In genomic region chr17:46013502-46014165, GRCh38 we compare ENCODE assay signal across 14 cellular contexts. TPM values are rescaled to one million over a fixed set of nuclear protein-coding genes. Genes with fewer than 3 reads are reported as not detected.
A peak's percentile ranks its signal among the peaks of the same experiment; 100 is the strongest.
DNase-seq lines count a peak whose midpoint lies in the region; ATAC-seq and TF ChIP-seq lines count a peak whose summit lies in the region.
"Had no signal": no experiment of that assay in that cellular context is flagged by ENCODE, and none has a peak within 500 bp of the region (broad histone marks: within the 10 kb centered on the region; RNA-seq: fewer than 3 reads in every experiment).

No MANE protein-coding gene starts in this region.

- no peak overlapping the region for H3K9ac ChIP-seq in PC-3 (ENCODE audit: low read length)

- no peaks in the 10 kb centered on the region for H3K9me2 ChIP-seq in PC-3 (replicated peaks; ENCODE audit: low read length)

- no peak for ATAC-seq in PC-3
- ATAC-seq in activated CD4-positive, CD25-positive, alpha-beta regulatory T cell treated with anti-CD3 and anti-CD28 coated beads, Interleukin-2, amount 50 U/mL, for 24 hours, result no peak

- H3K36me3 ChIP-seq in PC-3 (ENCODE audit: low read depth, low read length), result no peaks in the 10 kb centered on the region
- H3K36me3 ChIP-seq: Peyer's patch had no signal

- POLR2A ChIA-PET in PC-3 (lab: Charles Lee; ENCODE audit: unreplicated experiment), result no interaction called here

- no peaks in the 10 kb centered on the region for H3F3A ChIP-seq in PC-3 (ENCODE audit: low read length, unreplicated experiment)

- no peaks in the 10 kb centered on the region for H4K20me1 ChIP-seq in PC-3 (ENCODE audit: low read length)

- TF ChIP-seq CTCF in PC-3 (conservative IDR thresholded peaks at IDR 0.05; ENCODE audit: low read depth, low read length) (no peak), fibroblast of the aortic adventitia (IDR thresholded peaks at IDR 0.05; ENCODE audit: insufficient read depth, low read length) (no peak)

- no peaks in the 10 kb centered on the region for H3K9me3 ChIP-seq in PC-3 (ENCODE audit: low read length)
- H3K9me3 ChIP-seq: Peyer's patch had no signal

- H3K79me2 ChIP-seq in PC-3 (ENCODE audit: low read length), result no peaks in the 10 kb centered on the region

- CTCF ChIA-PET in PC-3 (lab: Charles Lee), result no interaction called here

- H3K4me3 ChIP-seq in PC-3 (ENCODE audit: low read length) (no peak overlapping the region), fibroblast of the aortic adventitia (ENCODE audit: low read depth, low read length) (no peak overlapping the region), skeletal muscle cell (ENCODE audit: low read depth, low read length) (no peak overlapping the region)
- H3K4me3 ChIP-seq: Peyer's patch had no signal

- intact Hi-C loops in PC-3 (cut with micrococcal nuclease), result no loop called here

- H3K4me2 ChIP-seq in PC-3 (ENCODE audit: low read length), result no peak overlapping the region

- H2AFZ ChIP-seq in PC-3 (ENCODE audit: low read length), result no peak overlapping the region

- DNase-seq in GM03348 (ENCODE audit: low spot score), result peak; percentile 90
- DNase-seq in PC-3, result peak; percentile 20
- DNase-seq in fibroblast of the aortic adventitia (ENCODE audit: low read depth), result peak; percentile 47
- peak; percentile 16 for DNase-seq in skeletal muscle cell (ENCODE audit: low read depth)
- DNase-seq in GM19240 (ENCODE audit: insufficient read length, low spot score), result no peak
- DNase-seq in RKO (ENCODE audit: low spot score), result no peak
- DNase-seq: activated effector memory CD4-positive, alpha-beta T cell treated with anti-CD3 and anti-CD28 coated beads, Interleukin-2, amount 50 U/mL, for 16 hours; central memory CD4-positive, alpha-beta T cell; NCI-H226 had no signal

- H3K4me1 ChIP-seq in PC-3 (ENCODE audit: insufficient read depth, low read length), result no peaks in the 10 kb centered on the region
- H3K4me1 ChIP-seq: Peyer's patch had no signal

- no TSS peak for BruUV-seq in PC-3 (replicated peaks; lab: Mats Ljungman, UMichigan)

- H3K27ac ChIP-seq in PC-3 (ENCODE audit: low read length), result no peak overlapping the region
- H3K27ac ChIP-seq: Peyer's patch had no signal

- H3K27me3 ChIP-seq in PC-3 (ENCODE audit: low read length), result no peaks in the 10 kb centered on the region
- H3K27me3 ChIP-seq: Peyer's patch had no signal

RNA-seq across cellular contexts. Expression of gene STH, which starts 14.6 kb away (rescaled TPM):
- not detected in 2 replicates for total RNA-seq in PC-3 (2014; rRNA removed)
- not detected in 2 replicates for total RNA-seq in fibroblast of the aortic adventitia (ENCODE audit: low replicate concordance)
- total RNA-seq: epithelial cell of proximal tubule, mucosa of gallbladder, Peyer's patch, renal cortical epithelial cell had no signal

Comparison
In these comparisons a context has a peak if more than half of its experiments do, and no peak if none do; other contexts are left out.
1. DNase-seq: peak in GM03348 (single experiment), PC-3 (single experiment), fibroblast of the aortic adventitia (single experiment) and skeletal muscle cell (single experiment); none in GM19240 (single experiment) and RKO (single experiment).